In genomic region chr19:22735911-22736645, GRCh38 we compare ENCODE assay signal across 1 cellular context.
TF ChIP-seq lines count a peak whose summit lies in the region.

No MANE protein-coding gene starts in this region.

TF ChIP-seq in HepG2, 621 proteins besides CTCF, POLR2A, EP300 and RAD21 (continued from another document):
- no peak for TF ChIP-seq ZNF318 (CRISPR knock-in tag; IDR thresholded peaks at IDR 0.05)
- no peak for TF ChIP-seq ZNF30 (CRISPR knock-in tag; IDR thresholded peaks at IDR 0.05)
- no peak for TF ChIP-seq ZNF503 (CRISPR knock-in tag; IDR thresholded peaks at IDR 0.05)
- no peak for TF ChIP-seq THAP9 (CRISPR knock-in tag; IDR thresholded peaks at IDR 0.05; ENCODE audit: borderline replicate concordance)
- TF ChIP-seq ZSCAN20 (CRISPR knock-in tag; IDR thresholded peaks at IDR 0.05; ENCODE audit: borderline replicate concordance): no peak
- TF ChIP-seq HNF4G (IDR thresholded peaks at IDR 0.05; ENCODE audit: borderline replicate concordance, low read depth, low read length): no peak
- TF ChIP-seq HNF4G (CRISPR knock-in tag; IDR thresholded peaks at IDR 0.05; ENCODE audit: borderline replicate concordance, low read depth): no peak
- no peak for TF ChIP-seq AKAP8 (CRISPR knock-in tag; IDR thresholded peaks at IDR 0.05)
